19 cellular contexts compared by ENCODE assay signal in genomic region chr17:35295686-35296085, GRCh38.
"Had no signal": no experiment of that assay in that cellular context is flagged by ENCODE, and none has a peak within 500 bp of the region (broad histone marks: within the 10 kb centered on the region; RNA-seq: fewer than 3 reads in every experiment).

No MANE protein-coding gene starts in this region.

- H3K4me1 Mint-ChIP-seq: activated CD4-positive, alpha-beta T cell treated with anti-CD3 and anti-CD28 coated beads, Interleukin-2, amount 10 ng/mL, durations not matched to agents 24 days and 14 days; activated naive CD4-positive, alpha-beta T cell treated with anti-CD3 and anti-CD28 coated beads, Interleukin-2, amount 10 ng/mL, durations not matched to agents 7 days and 5 days; brain; memory B cell had no signal

- H3K36me3 Mint-ChIP-seq: brain; natural killer cell treated with Interleukin-12 subunit alpha and Interleukin-12 subunit beta and Interleukin-15 and Interleukin-18, amount 100 ng/mL, for 72 hours had no signal

- H3K27ac Mint-ChIP-seq: activated CD4-positive, alpha-beta memory T cell treated with anti-CD3 and anti-CD28 coated beads, Interleukin-2, amount 10 ng/mL, durations not matched to agents 7 days and 5 days; activated CD4-positive, alpha-beta T cell treated with anti-CD3 and anti-CD28 coated beads, Interleukin-2, amount 10 ng/mL, durations not matched to agents 24 days and 14 days; activated naive CD4-positive, alpha-beta T cell treated with anti-CD3 and anti-CD28 coated beads, Interleukin-2, amount 10 ng/mL, durations not matched to agents 7 days and 5 days; activated naive CD8-positive, alpha-beta T cell treated with anti-CD3 and anti-CD28 coated beads, Interleukin-2, amount 50 U/mL, for 24 hours; activated T-cell treated with anti-CD3 and anti-CD28 coated beads, Interleukin-2, amount 50 U/mL, for 72 hours; brain; effector memory CD8-positive, alpha-beta T cell; memory B cell; natural killer cell treated with Interleukin-12 subunit alpha and Interleukin-12 subunit beta and Interleukin-15 and Interleukin-18, amount 100 ng/mL, for 72 hours; stimulated activated naive CD8-positive, alpha-beta T cell treated with anti-CD3 and anti-CD28 coated beads, Interleukin-15, Interleukin-2, amounts not matched to agents 100 ng/mL and 50 ng/mL, for 24 hours had no signal

- DNase-seq: activated CD4-positive, alpha-beta memory T cell treated with anti-CD3 and anti-CD28 coated beads, Interleukin-2, amount 10 ng/mL, durations not matched to agents 7 days and 5 days; activated CD4-positive, alpha-beta T cell treated with anti-CD3 and anti-CD28 coated beads, Interleukin-2, amount 10 ng/mL, durations not matched to agents 24 days and 14 days; activated effector memory CD4-positive, alpha-beta T cell treated with Interleukin-2 at 50 U/mL for 16 hours; activated naive CD4-positive, alpha-beta T cell treated with anti-CD3 and anti-CD28 coated beads, Interleukin-2, amount 10 ng/mL, durations not matched to agents 7 days and 5 days; activated naive CD8-positive, alpha-beta T cell treated with anti-CD3 and anti-CD28 coated beads, Interleukin-2, amount 50 U/mL, for 24 hours; activated T-cell treated with anti-CD3 and anti-CD28 coated beads, Interleukin-2, amount 50 U/mL, for 72 hours; caudate nucleus; dorsolateral prefrontal cortex; effector memory CD8-positive, alpha-beta T cell; heart left ventricle; pancreas; right cardiac atrium; stimulated activated CD4-positive, alpha-beta T cell treated with anti-CD3 and anti-CD28 coated beads, Interleukin-4, amount 100 ng/mL, for 4 hours; substantia nigra; thyroid gland had no signal

- H3K4me3 Mint-ChIP-seq: activated CD4-positive, alpha-beta memory T cell treated with anti-CD3 and anti-CD28 coated beads, Interleukin-2, amount 10 ng/mL, durations not matched to agents 7 days and 5 days; activated CD4-positive, alpha-beta T cell treated with anti-CD3 and anti-CD28 coated beads, Interleukin-2, amount 10 ng/mL, durations not matched to agents 24 days and 14 days; activated naive CD4-positive, alpha-beta T cell treated with anti-CD3 and anti-CD28 coated beads, Interleukin-2, amount 10 ng/mL, durations not matched to agents 7 days and 5 days; activated naive CD8-positive, alpha-beta T cell treated with anti-CD3 and anti-CD28 coated beads, Interleukin-2, amount 50 U/mL, for 24 hours; activated T-cell treated with anti-CD3 and anti-CD28 coated beads, Interleukin-2, amount 50 U/mL, for 72 hours; brain; effector memory CD8-positive, alpha-beta T cell; memory B cell; natural killer cell treated with Interleukin-12 subunit alpha and Interleukin-12 subunit beta and Interleukin-15 and Interleukin-18, amount 100 ng/mL, for 72 hours; stimulated activated naive CD8-positive, alpha-beta T cell treated with anti-CD3 and anti-CD28 coated beads, Interleukin-15, Interleukin-2, amounts not matched to agents 100 ng/mL and 50 ng/mL, for 24 hours had no signal

- H3K9me3 Mint-ChIP-seq: effector memory CD8-positive, alpha-beta T cell; natural killer cell treated with Interleukin-12 subunit alpha and Interleukin-12 subunit beta and Interleukin-15 and Interleukin-18, amount 100 ng/mL, for 72 hours; stimulated activated naive CD8-positive, alpha-beta T cell treated with anti-CD3 and anti-CD28 coated beads, Interleukin-15, Interleukin-2, amounts not matched to agents 100 ng/mL and 50 ng/mL, for 24 hours had no signal
